Comparison of ENCODE assay signal across 8 cellular contexts in genomic region chr22:49970528-49971231, GRCh38. TPM values are rescaled to one million over a fixed set of nuclear protein-coding genes. Genes with fewer than 3 reads are reported as not detected.
DNase-seq lines count a peak whose midpoint lies in the region; ATAC-seq and TF ChIP-seq lines count a peak whose summit lies in the region.

No MANE protein-coding gene starts in this region.

- H3K36me3 Mint-ChIP-seq in Caco-2 (ENCODE audit: insufficient read depth, unreplicated experiment): peaks cover 21% of the 10 kb centered on the region
- H3K36me3 Mint-ChIP-seq in nephron progenitor cell (ENCODE audit: low read depth): no peaks in the 10 kb centered on the region

- no peaks in the 10 kb centered on the region for H3K9me3 Mint-ChIP-seq in Caco-2 (ENCODE audit: unreplicated experiment)
- no peaks in the 10 kb centered on the region for H3K9me3 Mint-ChIP-seq in nephron progenitor cell

- H3K27me3 Mint-ChIP-seq in Caco-2 (ENCODE audit: insufficient read depth, unreplicated experiment) (no peaks in the 10 kb centered on the region), nephron progenitor cell (ENCODE audit: low read depth, poor library complexity) (peaks cover 14% of the 10 kb centered on the region)

- intact Hi-C loops in Caco-2 (cut with micrococcal nuclease; ENCODE audit: unreplicated experiment): no loop called here

- peak; percentile 95 to 98 for DNase-seq in Caco-2
- DNase-seq in GM20000 (ENCODE audit: low spot score): peak; percentile 92
- DNase-seq in HUDEP-2 (lab: John Stamatoyannopoulos, UW; ENCODE audit: unreplicated experiment in 76 of 76): peak in 74 of 76 experiments; percentile 55 to 98 (median 94)
- DNase-seq in SHP77 (lab: John Stamatoyannopoulos, UW): peak; percentile 83 to 95
- DNase-seq in activated effector memory CD4-positive, alpha-beta T cell treated with anti-CD3 and anti-CD28 coated beads, Interleukin-2, amount 50 U/mL, for 16 hours: peak; percentile 98
- peak; percentile 99 to 100 for DNase-seq in foreskin fibroblast
- DNase-seq in nephron progenitor cell: peak; percentile 57
- DNase-seq in stimulated activated naive CD8-positive, alpha-beta T cell treated with anti-CD3 and anti-CD28 coated beads, Interleukin-15, Interleukin-2, amounts not matched to agents 100 U/mL and 50 U/mL, for 24 hours: peak; percentile 97

- no peaks in the 10 kb centered on the region for H3K9me3 ChIP-seq in Caco-2

- POLR2A ChIA-PET in Caco-2 (lab: Charles Lee): interaction anchor here (1.2 to 2.3 kb wide), 3 partner anchors 19 to 53 kb away, joined by 4 to 20 read pairs (median 4); partner anchors contain the start of genes ALG12 and CRELD2

- ATAC-seq in stimulated activated naive CD8-positive, alpha-beta T cell treated with anti-CD3 and anti-CD28 coated beads, Interleukin-15, Interleukin-2, amounts not matched to agents 100 U/mL and 50 U/mL, for 24 hours: peak; percentile 86

- H3K4me3 Mint-ChIP-seq in Caco-2 (ENCODE audit: unreplicated experiment) (peak overlapping the region; percentile 72), nephron progenitor cell (peak overlapping the region; percentile 62)

- H3K4me1 ChIP-seq in Caco-2: peaks cover 28% of the 10 kb centered on the region

- H3K27ac Mint-ChIP-seq in Caco-2 (ENCODE audit: unreplicated experiment) (peak overlapping the region; percentile 86), nephron progenitor cell (no peak overlapping the region)

- H3K27me3 ChIP-seq in Caco-2 (replicated peaks; ENCODE audit: control insufficient read depth, insufficient read depth, low read length): no peaks in the 10 kb centered on the region

- peak overlapping the region; percentile 59 for H3K4me3 ChIP-seq in Caco-2 (ENCODE audit: low read depth, low read length)
- peak overlapping the region; percentile 48 to 54 for H3K4me3 ChIP-seq in foreskin fibroblast (ENCODE audit: low read depth in 1 of 2, low read length in 2 of 2)

- TF ChIP-seq CTCF in Caco-2 (IDR thresholded peaks at IDR 0.05; ENCODE audit: insufficient read depth in 1 of 2, low read depth in 1 of 2, low read length in 1 of 2, severe bottlenecking in 1 of 2, unreplicated experiment in 1 of 2) (no peak), GM20000 (IDR thresholded peaks at IDR 0.05; ENCODE audit: extremely low read depth, missing control alignments) (no peak), foreskin fibroblast (IDR thresholded peaks at IDR 0.05; ENCODE audit: low read depth, low read length) (no peak), nephron progenitor cell (IDR thresholded peaks at IDR 0.05) (no peak)

- no peaks in the 10 kb centered on the region for H3K36me3 ChIP-seq in Caco-2 (ENCODE audit: control insufficient read depth, insufficient read depth, low read length)

- TSS peak; percentile 87 for BruUV-seq in Caco-2 (replicated peaks; lab: Mats Ljungman, UMichigan)

- H3K4me1 Mint-ChIP-seq in Caco-2 (ENCODE audit: low read depth, unreplicated experiment): no peaks in the 10 kb centered on the region
- H3K4me1 Mint-ChIP-seq in nephron progenitor cell: peaks cover 29% of the 10 kb centered on the region

- CTCF ChIA-PET in Caco-2 (lab: Charles Lee): no interaction called here

RNA-seq across cellular contexts. Expression of gene PIM3, which starts 10.1 kb away (rescaled TPM):
- total RNA-seq in Caco-2 (2022): 39.6 and 41.1 TPM in 2 replicates

RNA-seq across cellular contexts. Expression of gene IL17REL, which starts 41.9 kb away (rescaled TPM):
- not detected in 2 replicates for total RNA-seq in Caco-2 (2022)

RNA-seq across cellular contexts. Expression of gene CRELD2, which starts 52.2 kb away (rescaled TPM):
- total RNA-seq in Caco-2 (2022): 38.1 and 43.3 TPM in 2 replicates

RNA-seq across cellular contexts. Expression of gene ALG12, which starts 52.4 kb away (rescaled TPM):
- 31.6 and 35.7 TPM in 2 replicates for total RNA-seq in Caco-2 (2022)

Comparison
In these comparisons a context has a peak if more than half of its experiments do, and no peak if none do; other contexts are left out.
1. Peak in every context shown above with its lines: DNase-seq, ATAC-seq and H3K4me3 ChIP-seq.